Comparison of ENCODE assay signal across 13 cellular contexts in the genomic region with DNA sequence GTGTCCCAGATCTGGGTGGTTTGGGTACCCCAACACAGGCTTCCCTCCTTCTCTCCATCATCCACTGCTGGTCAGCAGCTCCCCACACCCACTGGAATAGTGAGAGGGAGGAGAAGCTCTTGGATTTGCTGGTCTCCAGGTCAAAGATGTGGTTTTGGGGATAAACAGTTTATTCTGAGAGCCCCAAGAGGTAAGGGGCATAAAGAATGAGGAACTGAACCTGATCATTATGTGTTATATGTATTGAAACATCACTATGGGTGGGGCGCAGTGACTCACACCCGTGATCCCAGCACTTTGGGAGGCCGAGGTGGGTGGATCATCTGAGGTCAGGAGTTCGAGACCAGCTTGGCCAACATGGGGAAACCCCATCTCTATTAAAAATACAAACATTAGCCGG. TPM values are rescaled to one million over a fixed set of nuclear protein-coding genes. Genes with fewer than 3 reads are reported as not detected.
DNase-seq lines count a peak whose midpoint lies in the region; ATAC-seq and TF ChIP-seq lines count a peak whose summit lies in the region.
"Had no signal": no experiment of that assay in that cellular context is flagged by ENCODE, and none has a peak within 500 bp of the region (broad histone marks: within the 10 kb centered on the region; RNA-seq: fewer than 3 reads in every experiment).

No MANE protein-coding gene starts in this region.

- no peak overlapping the region for H3K4me3 ChIP-seq in vagina
- H3K4me3 ChIP-seq: skin epidermis had no signal

- DNase-seq in activated effector memory CD4-positive, alpha-beta T cell treated with anti-CD3 and anti-CD28 coated beads, Interleukin-2, amount 50 U/mL, for 16 hours = peak; percentile 69
- no peak for DNase-seq in activated effector memory CD4-positive, alpha-beta T cell treated with Interleukin-2 at 50 U/mL for 16 hours
- DNase-seq in NOMO-1 (lab: John Stamatoyannopoulos, UW; ENCODE audit: unreplicated experiment in 2 of 2) (peak; percentile 65 to 74), vagina (ENCODE audit: extremely low spot score in 2 of 2) (no peak), omental fat pad (ENCODE audit: low spot score) (no peak)
- peak; percentile 35 for DNase-seq in activated naive CD4-positive, alpha-beta T cell treated with anti-CD3 and anti-CD28 coated beads, Interleukin-2, amount 50 U/mL, for 16 hours
- peak; percentile 66 for DNase-seq in stimulated activated CD8-positive, alpha-beta memory T cell treated with anti-CD3 and anti-CD28 coated beads, Interleukin-4, amount 100 ng/mL, for 48 hours
- DNase-seq: activated naive CD8-positive, alpha-beta T cell treated with anti-CD3 and anti-CD28 coated beads, Interleukin-2, amount 10 ng/mL, durations not matched to agents 7 days and 5 days; islet precursor cell; nephron progenitor cell; PC-3 had no signal

- no peak for TF ChIP-seq POLR2A in vagina (IDR thresholded peaks at IDR 0.05)

- no peak overlapping the region for H3K27ac ChIP-seq in vagina

- TF ChIP-seq CTCF in vagina (IDR thresholded peaks at IDR 0.05) = no peak
- TF ChIP-seq CTCF in omental fat pad (IDR thresholded peaks at IDR 0.05) = no peak

- peaks cover 13% of the 10 kb centered on the region for H3K4me1 ChIP-seq in vagina

- no peak for ATAC-seq in omental fat pad (ENCODE audit: low FRiP score)
- ATAC-seq in activated CD4-positive, CD25-positive, alpha-beta regulatory T cell treated with anti-CD3 and anti-CD28 coated beads, Interleukin-2, amount 50 U/mL, for 24 hours = no peak
- ATAC-seq: PC-3 had no signal

- intact Hi-C loops in vagina (cut with DNase I) = loop anchor here (5.0 kb wide), 1 partner anchor 317 kb away; the partner anchor contains the start of genes PRMT7 and SLC7A6OS

- no peaks in the 10 kb centered on the region for H3K36me3 ChIP-seq in vagina

- H3K27me3 ChIP-seq in vagina = no peaks in the 10 kb centered on the region

- H3K9me3 ChIP-seq in vagina = no peaks in the 10 kb centered on the region

RNA-seq across cellular contexts. Expression of gene DPEP2, which starts 3.9 kb away (rescaled TPM):
- total RNA-seq in vagina (2.0 TPM), omental fat pad (1 to 10 TPM; 4.0 to 8.7 (median 4.8) TPM)
- total RNA-seq: PC-3 had no signal

RNA-seq across cellular contexts. Expression of gene DPEP3, which starts 15.1 kb away (rescaled TPM):
- total RNA-seq in vagina = not detected
- total RNA-seq in omental fat pad = under 1 TPM in 2 of 4 donors, not detected in 2; 0.24 to 0.63 TPM
- total RNA-seq: PC-3 had no signal

RNA-seq across cellular contexts. Expression of gene DPEP2NB, which starts 20.3 kb away (rescaled TPM):
- not detected for total RNA-seq in vagina
- not detected for total RNA-seq in omental fat pad
- total RNA-seq: activated naive CD8-positive, alpha-beta T cell treated with anti-CD3 and anti-CD28 coated beads, Interleukin-2, amount 10 ng/mL, durations not matched to agents 7 days and 5 days; PC-3 had no signal

RNA-seq across cellular contexts. Expression of gene SLC12A4, which starts 27.0 kb away (rescaled TPM):
- 43.2 TPM for total RNA-seq in vagina
- total RNA-seq in omental fat pad = 10 to 100 TPM; 39.4 to 92.2 (median 70.8) TPM

RNA-seq across cellular contexts. Expression of gene DDX28, which starts 27.6 kb away (rescaled TPM):
- 17.7 TPM for total RNA-seq in vagina
- 10 to 100 TPM in 1 of 4 donors, 1 to 10 TPM in 3; 6.4 to 13.5 (median 6.8) TPM for total RNA-seq in omental fat pad

Comparison
In these comparisons a context has a peak if more than half of its experiments do, and no peak if none do; other contexts are left out.
1. DNase-seq: peak in activated effector memory CD4-positive, alpha-beta T cell treated with anti-CD3 and anti-CD28 coated beads, Interleukin-2, amount 50 U/mL, for 16 hours (single experiment), NOMO-1 (2 of 2), activated naive CD4-positive, alpha-beta T cell treated with anti-CD3 and anti-CD28 coated beads, Interleukin-2, amount 50 U/mL, for 16 hours (single experiment) and stimulated activated CD8-positive, alpha-beta memory T cell treated with anti-CD3 and anti-CD28 coated beads, Interleukin-4, amount 100 ng/mL, for 48 hours (single experiment); none in activated effector memory CD4-positive, alpha-beta T cell treated with Interleukin-2 at 50 U/mL for 16 hours (single experiment), vagina (0 of 2) and omental fat pad (single experiment).